Comparison of ENCODE assay signal across 21 cellular contexts in the genomic region with DNA sequence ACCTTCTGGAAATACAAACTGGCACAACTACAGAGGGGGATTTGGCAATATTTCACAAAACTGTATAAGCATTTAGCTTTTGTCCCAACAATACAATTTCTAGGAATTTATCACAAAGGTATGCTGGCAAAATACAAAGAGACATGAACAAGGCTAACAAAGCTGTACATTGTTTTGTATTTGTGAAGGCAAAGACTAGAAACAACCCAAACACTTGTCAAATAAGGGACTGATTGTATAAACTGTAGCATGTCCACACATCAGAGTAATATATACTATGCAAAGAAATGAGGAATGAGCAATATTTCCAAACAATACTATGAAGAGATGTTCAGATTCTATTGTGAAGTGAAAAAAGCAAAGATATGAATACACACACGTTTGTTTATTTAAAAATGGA. TPM values are rescaled to one million over a fixed set of nuclear protein-coding genes. Genes with fewer than 3 reads are reported as not detected.
"Had no signal": no experiment of that assay in that cellular context is flagged by ENCODE, and none has a peak within 500 bp of the region (broad histone marks: within the 10 kb centered on the region; RNA-seq: fewer than 3 reads in every experiment).

No MANE protein-coding gene starts in this region.

- H3K27ac Mint-ChIP-seq: nephron had no signal

- H3K27ac ChIP-seq: coronary artery, suprapubic skin, thyroid gland, upper lobe of left lung, uterus had no signal

- H3K4me1 ChIP-seq: uterus had no signal

- H3K27me3 ChIP-seq: suprapubic skin, thyroid gland, upper lobe of left lung, uterus had no signal

- H3K4me3 Mint-ChIP-seq: nephron had no signal

- H3K4me3 ChIP-seq: coronary artery, lung, suprapubic skin, thyroid gland, upper lobe of left lung, uterus had no signal

- ATAC-seq: left colon, left ventricle myocardium superior, right cardiac atrium had no signal

- DNase-seq: effector CD4-positive, alpha-beta T cell; glutamatergic neuron; left colon; left ventricle myocardium superior; mesenchymal stem cell; midbrain; right cardiac atrium; small intestine; stimulated activated CD4-positive, alpha-beta T cell treated with anti-CD3 and anti-CD28 coated beads, Interleukin-12 subunit alpha, Interleukin-12 subunit beta, amount 100 ng/mL, for 4 hours; stimulated activated naive CD4-positive, alpha-beta T cell; thyroid gland; upper lobe of left lung; uterus had no signal

- H3K9me3 ChIP-seq: suprapubic skin, thyroid gland, upper lobe of left lung, uterus had no signal

- H3K9me3 Mint-ChIP-seq: nephron had no signal

- H3K36me3 ChIP-seq: suprapubic skin, thyroid gland, upper lobe of left lung, uterus had no signal

RNA-seq across cellular contexts. Expression of a gene that starts 26.4 kb away (rescaled TPM):
- total RNA-seq: chondrocyte, dermis microvascular lymphatic vessel endothelial cell, frontal cortex, kidney epithelial cell had no signal
